8 cellular contexts compared by ENCODE assay signal in genomic region chr1:93845554-93846150, GRCh38. TPM values are rescaled to one million over a fixed set of nuclear protein-coding genes. Genes with fewer than 3 reads are reported as not detected.
DNase-seq lines count a peak whose midpoint lies in the region; ATAC-seq, FAIRE-seq and TF ChIP-seq lines count a peak whose summit lies in the region.

No MANE protein-coding gene starts in this region.

- H3K4me1 ChIP-seq in HepG2 (ENCODE audit: insufficient read depth, low read length): peaks cover 20% of the 10 kb centered on the region

- no peaks in the 10 kb centered on the region; a peak in 1 of 5 replicates for H3K27me3 ChIP-seq in HepG2 (ENCODE audit: control insufficient read depth in 1 of 2, insufficient read depth in 2 of 2, low read length in 2 of 2)

- intact Hi-C loops in HepG2 (cut with micrococcal nuclease; ENCODE audit: unreplicated experiment): loop anchor here (2.0 to 10.0 kb wide), 5 partner anchors 31 to 541 kb away; partner anchors contain the start of gene DR1

- 3% methylated on average over 16 of the region's 16 CpGs for WGBS in HepG2 (ENCODE audit: low lambda C conversion rate)

- ATAC-seq in HG02852 (IDR thresholded peaks at IDR 0.05; ENCODE audit: unreplicated experiment) (peak; percentile 1), HepG2 (peak; percentile 33)
- peak; percentile 66 for ATAC-seq in stimulated activated naive CD8-positive, alpha-beta T cell treated with anti-CD3 and anti-CD28 coated beads, Interleukin-15, amount 100 ng/mL, for 72 hours

- H3K4me3 ChIP-seq in HepG2 (replicated peaks in 1 of 3; ENCODE audit: insufficient read depth in 1 of 3, low read depth in 2 of 3, low read length in 3 of 3): peak overlapping the region; percentile 90 to 91 (median 91)

- in situ Hi-C loops in HepG2 (cut with HindIII; ENCODE audit: extremely low pct_ligation_motif_present, low pct_unique_long_range_greater_than_20kb): no loop called here

- peak overlapping the region; percentile 95 for H3K9ac ChIP-seq in HepG2 (ENCODE audit: insufficient read depth, low read depth, low read length)

- H3K79me2 ChIP-seq in HepG2 (ENCODE audit: insufficient read depth, low read length): no peaks in the 10 kb centered on the region

- peaks cover 15% of the 10 kb centered on the region for H3K9me3 ChIP-seq in HepG2 (ENCODE audit: low read length)

- CTCF ChIA-PET in HepG2 (lab: Yijun Ruan, JAX; ENCODE audit: low intra/inter-chr PET ratio, low total read pairs): interaction anchor here (3.5 kb wide), 1 partner anchor 215 kb away, joined by 21 read pairs; no protein-coding TSS in a partner anchor

- TF ChIP-seq CTCF in brain (conservative IDR thresholded peaks at IDR 0.05) (no peak), HepG2 (CRISPR knock-in tag; IDR thresholded peaks at IDR 0.05) (no peak)

- H3K9me3 Mint-ChIP-seq in brain: peaks cover 2 to 25% (median 3%) of the 10 kb centered on the region in 5 experiments
- H3K9me3 Mint-ChIP-seq in stimulated activated naive CD8-positive, alpha-beta T cell treated with anti-CD3 and anti-CD28 coated beads, Interleukin-15, amount 100 ng/mL, for 72 hours: peaks cover 0 to 6% of the 10 kb centered on the region in 2 donors

- no peak for TF ChIP-seq RAD21 in HepG2 (CRISPR knock-in tag; IDR thresholded peaks at IDR 0.05)

- POLR2A ChIA-PET in HepG2 (lab: Yijun Ruan, JAX): interaction anchor here (0.6 to 3.8 kb wide), 28 partner anchors 10 to 572 kb away, joined by 3 to 55 read pairs (median 4); partner anchors contain the start of genes BCAR3, DNTTIP2, DR1 and FNBP1L

- H3K27ac ChIP-seq in HepG2 (ENCODE audit: extremely low read length, insufficient read depth, low read length): peak overlapping the region; percentile 88

- H2AFZ ChIP-seq in HepG2 (ENCODE audit: low read length): peak overlapping the region; percentile 43

- no peak for TF ChIP-seq EP300 in HepG2 (IDR thresholded peaks at IDR 0.05; ENCODE audit: low read depth in 2 of 2, low read length in 2 of 2)
- no peak for TF ChIP-seq EP300 in HepG2 (CRISPR knock-in tag; IDR thresholded peaks at IDR 0.05; ENCODE audit: borderline replicate concordance)

- H3K4me2 ChIP-seq in HepG2 (ENCODE audit: low read depth, low read length): peak overlapping the region; percentile 96

- peaks cover 10% of the 10 kb centered on the region for H3K36me3 Mint-ChIP-seq in brain

- H3K36me3 ChIP-seq in HepG2 (replicated peaks in 1 of 2; ENCODE audit: control insufficient read depth in 1 of 2, insufficient read depth in 2 of 2, low read length in 2 of 2): no peaks in the 10 kb centered on the region

- H4K20me1 ChIP-seq in HepG2 (ENCODE audit: insufficient read depth, low read length): no peaks in the 10 kb centered on the region

- peak; percentile 56 for FAIRE-seq in HepG2 (lab: Jason Lieb, UNC)

- H3K27me3 Mint-ChIP-seq in brain: peaks cover 13% of the 10 kb centered on the region
- no peaks in the 10 kb centered on the region for H3K27me3 Mint-ChIP-seq in stimulated activated naive CD8-positive, alpha-beta T cell treated with anti-CD3 and anti-CD28 coated beads, Interleukin-15, amount 100 ng/mL, for 72 hours

- H3K27ac Mint-ChIP-seq in brain: peak overlapping the region; percentile 96 to 99 (median 98)
- H3K27ac Mint-ChIP-seq in stimulated activated naive CD8-positive, alpha-beta T cell treated with anti-CD3 and anti-CD28 coated beads, Interleukin-15, amount 100 ng/mL, for 72 hours: peak overlapping the region; percentile 93 to 98

- H3K4me1 Mint-ChIP-seq in brain: peaks cover 46% of the 10 kb centered on the region
- H3K4me1 Mint-ChIP-seq in stimulated activated naive CD8-positive, alpha-beta T cell treated with anti-CD3 and anti-CD28 coated beads, Interleukin-15, amount 100 ng/mL, for 72 hours: peaks cover 28% of the 10 kb centered on the region

- no peak for TF ChIP-seq POLR2A in HepG2 (IDR thresholded peaks at IDR 0.05; ENCODE audit: insufficient read depth in 1 of 2, low read depth in 2 of 2, low read length in 2 of 2)

- DNase-seq in stimulated activated CD4-positive, alpha-beta T cell treated with anti-CD3 and anti-CD28 coated beads, Interleukin-1b, Interleukin-23, amount 100 ng/mL, for 4 hours (ENCODE audit: low read depth in 2 of 2): peak; percentile 9 to 16
- DNase-seq in stimulated activated CD4-positive, alpha-beta T cell treated with anti-CD3 and anti-CD28 coated beads, Interleukin-2, amount 100 ng/mL, for 24 hours: no peak
- DNase-seq in NCI-H460 (ENCODE audit: extremely low read depth, low read depth): peak; percentile 41
- DNase-seq in HepG2 (ENCODE audit: low spot score): peak; percentile 64
- no peak for DNase-seq in stimulated activated naive CD8-positive, alpha-beta T cell treated with anti-CD3 and anti-CD28 coated beads, Interleukin-15, amount 100 ng/mL, for 72 hours
- DNase-seq in MV-4-11 (lab: John Stamatoyannopoulos, UW): no peak

- H3K4me3 Mint-ChIP-seq in brain: peak overlapping the region; percentile 91 to 97 (median 95)
- H3K4me3 Mint-ChIP-seq in stimulated activated naive CD8-positive, alpha-beta T cell treated with anti-CD3 and anti-CD28 coated beads, Interleukin-15, amount 100 ng/mL, for 72 hours: peak overlapping the region; percentile 96 to 100

- TSS peak; percentile 71 for BruUV-seq in HepG2 (replicated peaks; lab: Mats Ljungman, UMichigan)

TF ChIP-seq in HepG2, 621 proteins besides CTCF, POLR2A, EP300 and RAD21 (continues in another document):
- no peak for TF ChIP-seq ZNF850 (CRISPR knock-in tag; conservative IDR thresholded peaks at IDR 0.05)
- no peak for TF ChIP-seq MTA1 (CRISPR knock-in tag; IDR thresholded peaks at IDR 0.05; ENCODE audit: borderline replicate concordance)
- peak; percentile 36 for TF ChIP-seq ATF7 (IDR thresholded peaks at IDR 0.05)
- TF ChIP-seq ATF7 (CRISPR knock-in tag; IDR thresholded peaks at IDR 0.05): peak; percentile 32; the same call in 1 of the 2 replicates
- no peak for TF ChIP-seq HDAC1 (CRISPR knock-in tag; IDR thresholded peaks at IDR 0.05)
- TF ChIP-seq ARID5B (CRISPR knock-in tag; IDR thresholded peaks at IDR 0.05): peak; percentile 42
- TF ChIP-seq RAD51 (IDR thresholded peaks at IDR 0.05; ENCODE audit: borderline replicate concordance): no peak

RNA-seq across cellular contexts. Expression of gene DNTTIP2, which starts 33.4 kb away (rescaled TPM):
- total RNA-seq in NCI-H460 (2014; rRNA removed; shearing (Covaris generic)): 57.7 and 61.2 TPM in 2 replicates
- polyA plus RNA-seq in NCI-H460 (2014; cell fraction: nucleus; rRNA removed): 25.3 and 34.6 TPM in 2 replicates
- polyA plus RNA-seq in brain (ENCODE audit: insufficient read depth, low read depth, low replicate concordance) (12.7 TPM), HepG2 (2011; rRNA removed) (10.3 and 11.4 TPM in 2 replicates)
- 63.3 and 93.0 TPM in 2 replicates for total RNA-seq in HepG2 (2016; rRNA removed; fragmentation: Illumina TruSeq; extraction: Trizol)
- total RNA-seq in HepG2 (2016; cell fraction: cytosol; rRNA removed; fragmentation: Illumina TruSeq; extraction: Trizol; ENCODE audit: low read depth): 15.2 and 18.1 TPM in 2 replicates
- 58.6 and 87.6 TPM in 2 replicates for total RNA-seq in HepG2 (2016; cell fraction: insoluble cytoplasmic fraction; rRNA removed; fragmentation: Illumina TruSeq; extraction: Trizol)
- 18.9 and 24.0 TPM in 2 replicates for total RNA-seq in HepG2 (2016; cell fraction: membrane; rRNA removed; fragmentation: Illumina TruSeq; extraction: Trizol)
- total RNA-seq in HepG2 (2016; cell fraction: nucleus; rRNA removed; fragmentation: Illumina TruSeq; extraction: Trizol): 67.1 and 71.3 TPM in 2 replicates
- 3.6 and 4.4 TPM in 2 replicates for polyA plus RNA-seq in HepG2 (2011; cell fraction: cytosol; rRNA removed)
- polyA plus RNA-seq in HepG2 (2011; cell fraction: nucleus; rRNA removed): 9.6 and 9.7 TPM in 2 replicates
- 29.5 and 35.0 TPM in 2 replicates for polyA plus RNA-seq in HepG2 (2012)
- polyA plus RNA-seq in HepG2 (2016; cell fraction: cytosol; fragmentation: Illumina TruSeq; extraction: Trizol; ENCODE audit: low read depth): 5.3 and 7.3 TPM in 2 replicates
- polyA plus RNA-seq in HepG2 (2016; cell fraction: insoluble cytoplasmic fraction; fragmentation: Illumina TruSeq; extraction: Trizol; ENCODE audit: low read depth): 77.2 and 80.1 TPM in 2 replicates
- 7.6 and 11.1 TPM in 2 replicates for polyA plus RNA-seq in HepG2 (2016; cell fraction: membrane; fragmentation: Illumina TruSeq; extraction: Trizol; ENCODE audit: low read depth)
- 95.2 and 98.9 TPM in 2 replicates for polyA plus RNA-seq in HepG2 (2016; cell fraction: nucleus; fragmentation: Illumina TruSeq; extraction: Trizol; ENCODE audit: insufficient read depth, low read depth)
- 7.4 and 19.1 TPM in 2 replicates for polyA minus RNA-seq in HepG2 (2011; rRNA and poly(A)+ RNA removed; ENCODE audit: low replicate concordance)
- 6.9 and 12.9 TPM in 2 replicates for polyA minus RNA-seq in HepG2 (2011; cell fraction: cytosol; rRNA and poly(A)+ RNA removed)
- polyA minus RNA-seq in HepG2 (2011; cell fraction: nucleus; rRNA and poly(A)+ RNA removed): 29.0 and 36.4 TPM in 2 replicates

Comparison
In these comparisons a context has a peak if more than half of its experiments do, and no peak if none do; other contexts are left out.
1. DNase-seq: peak in stimulated activated CD4-positive, alpha-beta T cell treated with anti-CD3 and anti-CD28 coated beads, Interleukin-1b, Interleukin-23, amount 100 ng/mL, for 4 hours (2 of 2), NCI-H460 (single experiment) and HepG2 (single experiment); none in stimulated activated CD4-positive, alpha-beta T cell treated with anti-CD3 and anti-CD28 coated beads, Interleukin-2, amount 100 ng/mL, for 24 hours (0 of 2), stimulated activated naive CD8-positive, alpha-beta T cell treated with anti-CD3 and anti-CD28 coated beads, Interleukin-15, amount 100 ng/mL, for 72 hours (0 of 2) and MV-4-11 (single experiment).
2. ATAC-seq: peak in every context shown above with its lines; median percentile 66 in stimulated activated naive CD8-positive, alpha-beta T cell treated with anti-CD3 and anti-CD28 coated beads, Interleukin-15, amount 100 ng/mL, for 72 hours; 33 in HepG2; 1 in HG02852.